ENCODE assay signal across 24 cellular contexts in genomic region chr17:74150428-74151025, GRCh38. TPM values are rescaled to one million over a fixed set of nuclear protein-coding genes. Genes with fewer than 3 reads are reported as not detected.
A peak's percentile ranks its signal among the peaks of the same experiment; 100 is the strongest.
DNase-seq lines count a peak whose midpoint lies in the region; ATAC-seq, FAIRE-seq and TF ChIP-seq lines count a peak whose summit lies in the region.
"Had no signal": no experiment of that assay in that cellular context is flagged by ENCODE, and none has a peak within 500 bp of the region (broad histone marks: within the 10 kb centered on the region; RNA-seq: fewer than 3 reads in every experiment).

No MANE protein-coding gene starts in this region.

- intact Hi-C loops in breast epithelium (cut with DNase I; ENCODE audit: low total_unique reads): loop anchor here (5.0 kb wide), 1 partner anchor 1933 kb away; no protein-coding TSS in a partner anchor
- intact Hi-C loops in pancreas (cut with DNase I): no loop called here

- no peak for TF ChIP-seq POLR2A in breast epithelium (IDR thresholded peaks at IDR 0.05)

- H3K36me3 ChIP-seq in breast epithelium (no peaks in the 10 kb centered on the region), pancreas (no peaks in the 10 kb centered on the region)
- H3K36me3 ChIP-seq: BLaER1 treated with 17β-estradiol and CSF1 and Interleukin-3, amounts not matched to agents 10 nM and 100 nM had no signal

- in situ Hi-C loops in T47D (cut with HindIII; ENCODE audit: low pct_unique_long_range_greater_than_20kb, low sequenced_read_pairs): no loop called here

- WGBS in pancreas, 2 donors: 29 to 36% methylated on average over 14 of the region's 14 CpGs

- H3K27me3 Mint-ChIP-seq in activated T-helper 17 cell treated with anti-CD3 and anti-CD28 coated beads, Interleukin-2, amount 50 U/mL, for 72 hours: peaks cover 38% of the 10 kb centered on the region

- ATAC-seq in pancreas: peak; percentile 38 to 77 (median 58)
- no peak for ATAC-seq in HG02870 (IDR thresholded peaks at IDR 0.05; ENCODE audit: unreplicated experiment)
- ATAC-seq in GM19351 (IDR thresholded peaks at IDR 0.05; ENCODE audit: unreplicated experiment): no peak
- no peak for ATAC-seq in activated T-helper 17 cell treated with anti-CD3 and anti-CD28 coated beads, Interleukin-2, amount 50 U/mL, for 72 hours (replicated peaks)
- ATAC-seq: GM12878, Panc1, Right ventricle myocardium inferior had no signal

- H3K9me3 Mint-ChIP-seq in activated T-helper 17 cell treated with anti-CD3 and anti-CD28 coated beads, Interleukin-2, amount 50 U/mL, for 72 hours: no peaks in the 10 kb centered on the region

- H3K27ac Mint-ChIP-seq in activated T-helper 17 cell treated with anti-CD3 and anti-CD28 coated beads, Interleukin-2, amount 50 U/mL, for 72 hours: no peak overlapping the region
- H3K27ac Mint-ChIP-seq: CD8-positive, alpha-beta memory T cell; HFFc6 had no signal

- H3K4me3 Mint-ChIP-seq in activated T-helper 17 cell treated with anti-CD3 and anti-CD28 coated beads, Interleukin-2, amount 50 U/mL, for 72 hours: no peak overlapping the region
- H3K4me3 Mint-ChIP-seq: CD8-positive, alpha-beta memory T cell; HFFc6 had no signal

- FAIRE-seq in pancreas (lab: Jason Lieb, UNC): no peak
- FAIRE-seq: GM12878, H54 had no signal

- H3K27me3 ChIP-seq in breast epithelium: no peaks in the 10 kb centered on the region
- H3K27me3 ChIP-seq in pancreas: no peaks in the 10 kb centered on the region
- H3K27me3 ChIP-seq: BLaER1 treated with 17β-estradiol and CSF1 and Interleukin-3, amounts not matched to agents 10 nM and 100 nM had no signal

- H3K4me1 Mint-ChIP-seq in activated T-helper 17 cell treated with anti-CD3 and anti-CD28 coated beads, Interleukin-2, amount 50 U/mL, for 72 hours: no peaks in the 10 kb centered on the region
- H3K4me1 Mint-ChIP-seq: CD8-positive, alpha-beta memory T cell had no signal

- no peaks in the 10 kb centered on the region for H3K36me3 Mint-ChIP-seq in activated T-helper 17 cell treated with anti-CD3 and anti-CD28 coated beads, Interleukin-2, amount 50 U/mL, for 72 hours (ENCODE audit: low read depth)
- H3K36me3 Mint-ChIP-seq: CD8-positive, alpha-beta memory T cell had no signal

- no peak overlapping the region for H3K27ac ChIP-seq in breast epithelium
- H3K27ac ChIP-seq in pancreas: no peak overlapping the region
- H3K27ac ChIP-seq: BLaER1 treated with 17β-estradiol and CSF1 and Interleukin-3, amounts not matched to agents 10 nM and 100 nM had no signal

- DNase-seq in T47D (ENCODE audit: low read depth in 1 of 2, low spot score in 1 of 2) (peak; percentile 45 to 79), breast epithelium (ENCODE audit: low spot score in 2 of 2) (no peak), kidney tubule cell (ENCODE audit: low spot score) (peak; percentile 55), pancreas (peak in 2 of 6 donors; percentile 7 to 32), Ammon's horn (ENCODE audit: low spot score) (no peak)
- DNase-seq: CD8-positive, alpha-beta memory T cell; DMS79 treated with DMSO at 0.1 percent for 48 hours; GDM1; HFFc6; IMR-90; Kasumi-1; MM.1S; NCI-H1105; NCI-H1694; NCI-H2227 treated with DMSO at 0.1 percent for 48 hours; NCI-H524 had no signal

- H3K4me3 ChIP-seq in breast epithelium (no peak overlapping the region), pancreas (no peak overlapping the region)
- H3K4me3 ChIP-seq: BLaER1 treated with 17β-estradiol and CSF1 and Interleukin-3, amounts not matched to agents 10 nM and 100 nM; GM12878 had no signal

- TF ChIP-seq CTCF in breast epithelium (IDR thresholded peaks at IDR 0.05) (no peak), pancreas (IDR thresholded peaks at IDR 0.05) (no peak)

- H3K4me1 ChIP-seq in breast epithelium (no peaks in the 10 kb centered on the region), pancreas (no peaks in the 10 kb centered on the region)

- H3K9me3 ChIP-seq in breast epithelium (no peaks in the 10 kb centered on the region), pancreas (no peaks in the 10 kb centered on the region)

RNA-seq across cellular contexts. Expression of gene RPL38, which starts 53.0 kb away (rescaled TPM):
- total RNA-seq in breast epithelium (100 to 1,000 TPM; 304 to 570 (median 471) TPM), pancreas (100 to 1,000 TPM; 395 to 662 (median 492) TPM)
- 1,000 to 10,000 TPM in 1 of 2 donors, 100 to 1,000 TPM in 1; 911 to 1,054 TPM for polyA plus RNA-seq in pancreas
- 1,000 to 10,000 TPM; 1,259 to 1,366 TPM for total RNA-seq in activated T-helper 17 cell treated with anti-CD3 and anti-CD28 coated beads, Interleukin-2, amount 50 U/mL, for 72 hours

Comparison
In these comparisons a context has a peak if more than half of its experiments do, and no peak if none do; other contexts are left out.
1. DNase-seq: peak in T47D (2 of 2) and kidney tubule cell (single experiment); none in breast epithelium (0 of 2) and Ammon's horn (single experiment).
2. ATAC-seq: peak in pancreas (4 of 4); none in HG02870 (single experiment), GM19351 (single experiment) and activated T-helper 17 cell treated with anti-CD3 and anti-CD28 coated beads, Interleukin-2, amount 50 U/mL, for 72 hours (single experiment).